23 cellular contexts compared by ENCODE assay signal in the genomic region with DNA sequence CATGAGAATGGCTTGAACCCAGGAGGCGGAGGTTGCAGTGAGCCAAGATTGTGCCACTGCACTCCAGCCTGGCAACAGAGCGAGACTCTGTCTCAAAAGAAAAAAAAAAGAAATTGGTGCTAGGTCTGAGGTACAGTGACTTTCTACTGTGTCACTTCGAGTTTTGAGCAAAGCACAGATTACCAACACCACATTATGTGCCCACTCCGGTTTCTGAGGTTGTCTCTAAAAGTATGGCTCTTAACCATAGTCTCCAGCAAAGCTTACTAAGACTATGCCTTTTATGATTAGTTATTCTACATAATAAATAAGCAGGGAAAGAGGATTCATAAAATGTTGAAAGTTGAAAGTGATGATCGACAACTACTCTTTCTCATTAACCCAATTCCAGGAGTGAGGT. TPM values are rescaled to one million over a fixed set of nuclear protein-coding genes. Genes with fewer than 3 reads are reported as not detected.
"Had no signal": no experiment of that assay in that cellular context is flagged by ENCODE, and none has a peak within 500 bp of the region (broad histone marks: within the 10 kb centered on the region; RNA-seq: fewer than 3 reads in every experiment).

No MANE protein-coding gene starts in this region.

- H3K9me3 Mint-ChIP-seq: activated CD4-positive, alpha-beta T cell treated with anti-CD3 and anti-CD28 coated beads, Interleukin-2, amount 10 ng/mL, durations not matched to agents 7 days and 5 days; activated naive CD4-positive, alpha-beta T cell treated with anti-CD3 and anti-CD28 coated beads for 36 hours; activated naive CD8-positive, alpha-beta T cell treated with anti-CD3 and anti-CD28 coated beads, Interleukin-2, amount 10 ng/mL, durations not matched to agents 7 days and 5 days; activated T-helper 2 cell treated with anti-CD3 and anti-CD28 coated beads, Interferon-gamma antibody, Interleukin-2, Interleukin-4, amounts not matched to agents 10 μg/mL and 5 μg/mL and 100 μg/mL, durations not matched to agents 14 hours and 24 hours and 36 hours; central memory CD8-positive, alpha-beta T cell; dendritic cell treated with granulocyte-macrophage colony-stimulating factor and Interleukin-4, amounts not matched to agents 40 ng/mL and 50 ng/mL, for 4 days; endodermal cell had no signal

- H3K27ac ChIP-seq: ascending aorta, brain microvascular endothelial cell, coronary artery had no signal

- H3K27me3 Mint-ChIP-seq: activated CD4-positive, alpha-beta T cell treated with anti-CD3 and anti-CD28 coated beads, Interleukin-2, amount 10 ng/mL, durations not matched to agents 7 days and 5 days; activated naive CD8-positive, alpha-beta T cell treated with anti-CD3 and anti-CD28 coated beads, Interleukin-2, amount 10 ng/mL, durations not matched to agents 7 days and 5 days; central memory CD8-positive, alpha-beta T cell; dendritic cell treated with granulocyte-macrophage colony-stimulating factor and Interleukin-4, amounts not matched to agents 40 ng/mL and 50 ng/mL, for 4 days had no signal

- ATAC-seq: esophagus mucosa had no signal

- H3K4me1 Mint-ChIP-seq: endodermal cell had no signal

- H3K9me3 ChIP-seq: ascending aorta had no signal

- H3K27ac Mint-ChIP-seq: activated CD4-positive, alpha-beta T cell treated with anti-CD3 and anti-CD28 coated beads, Interleukin-2, amount 10 ng/mL, durations not matched to agents 7 days and 5 days; activated naive CD4-positive, alpha-beta T cell treated with anti-CD3 and anti-CD28 coated beads for 36 hours; activated naive CD8-positive, alpha-beta T cell treated with anti-CD3 and anti-CD28 coated beads, Interleukin-2, amount 10 ng/mL, durations not matched to agents 7 days and 5 days; activated T-helper 2 cell treated with anti-CD3 and anti-CD28 coated beads, Interferon-gamma antibody, Interleukin-2, Interleukin-4, amounts not matched to agents 10 μg/mL and 5 μg/mL and 100 μg/mL, durations not matched to agents 14 hours and 24 hours and 36 hours; dendritic cell treated with granulocyte-macrophage colony-stimulating factor and Interleukin-4, amounts not matched to agents 40 ng/mL and 50 ng/mL, for 4 days; endodermal cell had no signal

- H3K4me3 Mint-ChIP-seq: activated CD4-positive, alpha-beta T cell treated with anti-CD3 and anti-CD28 coated beads, Interleukin-2, amount 10 ng/mL, durations not matched to agents 7 days and 5 days; activated naive CD4-positive, alpha-beta T cell treated with anti-CD3 and anti-CD28 coated beads for 36 hours; activated naive CD8-positive, alpha-beta T cell treated with anti-CD3 and anti-CD28 coated beads, Interleukin-2, amount 10 ng/mL, durations not matched to agents 7 days and 5 days; central memory CD8-positive, alpha-beta T cell; dendritic cell treated with granulocyte-macrophage colony-stimulating factor and Interleukin-4, amounts not matched to agents 40 ng/mL and 50 ng/mL, for 4 days; endodermal cell had no signal

- H3K4me3 ChIP-seq: ascending aorta, coronary artery, dorsolateral prefrontal cortex had no signal

- H3K4me1 ChIP-seq: ascending aorta had no signal

- H3K27me3 ChIP-seq: ascending aorta, brain microvascular endothelial cell, dorsolateral prefrontal cortex had no signal

- DNase-seq: activated CD4-positive, alpha-beta T cell treated with anti-CD3 and anti-CD28 coated beads for 4 hours; activated CD4-positive, alpha-beta T cell treated with anti-CD3 and anti-CD28 coated beads, Interleukin-2, amount 10 ng/mL, durations not matched to agents 7 days and 5 days; activated CD4-positive, alpha-beta T cell treated with anti-CD3 and anti-CD28 coated beads, Interleukin-2, amount 50 U/mL, for 48 hours; activated CD4-positive, CD25-positive, alpha-beta regulatory T cell; activated CD4-positive, CD25-positive, alpha-beta regulatory T cell treated with anti-CD3 and anti-CD28 coated beads, Interleukin-2, amount 50 U/mL, for 72 hours; activated CD8-positive, alpha-beta memory T cell treated with anti-CD3 and anti-CD28 coated beads, Interleukin-2, amount 50 U/mL, for 48 hours; activated effector memory CD4-positive, alpha-beta T cell treated with anti-CD3 and anti-CD28 coated beads, Interleukin-2, amount 50 U/mL, for 16 hours; activated naive CD4-positive, alpha-beta T cell treated with anti-CD3 and anti-CD28 coated beads for 36 hours; activated naive CD8-positive, alpha-beta T cell treated with anti-CD3 and anti-CD28 coated beads, Interleukin-2, amount 10 ng/mL, durations not matched to agents 7 days and 5 days; brain microvascular endothelial cell; dorsolateral prefrontal cortex; effector memory CD4-positive, alpha-beta T cell; endodermal cell; foreskin fibroblast; head of caudate nucleus; T-helper 2 cell had no signal

RNA-seq across cellular contexts. Expression of gene REM2, which starts 27.9 kb away (rescaled TPM):
- total RNA-seq: bronchial epithelial cell had no signal
